In genomic region chr1:54327386-54328116, GRCh38 we compare ENCODE assay signal across 9 cellular contexts.
DNase-seq lines count a peak whose midpoint lies in the region; TF ChIP-seq lines count a peak whose summit lies in the region.
"Had no signal": no experiment of that assay in that cellular context is flagged by ENCODE, and none has a peak within 500 bp of the region (broad histone marks: within the 10 kb centered on the region; RNA-seq: fewer than 3 reads in every experiment).

No MANE protein-coding gene starts in this region.

- peaks cover 3% of the 10 kb centered on the region for H3K36me3 Mint-ChIP-seq in activated CD4-positive, alpha-beta T cell treated with anti-CD3 and anti-CD28 coated beads, Interleukin-2, amount 10 ng/mL, durations not matched to agents 24 days and 14 days (ENCODE audit: low read depth)

- no peaks in the 10 kb centered on the region for H3K27me3 ChIP-seq in WERI-Rb-1 (ENCODE audit: insufficient read depth, low read depth, severe bottlenecking)

- H3K27me3 Mint-ChIP-seq in activated CD4-positive, alpha-beta T cell treated with anti-CD3 and anti-CD28 coated beads, Interleukin-2, amount 10 ng/mL, durations not matched to agents 24 days and 14 days = no peaks in the 10 kb centered on the region

- peaks cover 34% of the 10 kb centered on the region for H3K36me3 ChIP-seq in WERI-Rb-1

- intact Hi-C loops in activated CD4-positive, alpha-beta T cell treated with anti-CD3 and anti-CD28 coated beads, Interleukin-2, amount 10 ng/mL, durations not matched to agents 24 days and 14 days (cut with micrococcal nuclease) = no loop called here

- no peak for DNase-seq in activated CD4-positive, alpha-beta T cell treated with anti-CD3 and anti-CD28 coated beads, Interleukin-2, amount 10 ng/mL, durations not matched to agents 24 days and 14 days
- DNase-seq in activated CD4-positive, alpha-beta T cell treated with anti-CD3 and anti-CD28 coated beads for 48 hours = no peak
- DNase-seq in WERI-Rb-1 (peak; percentile 93), iris pigment epithelial cell (ENCODE audit: low read depth) (peak; percentile 40), NCI-H1105 treated with DMSO at 0.1 percent for 48 hours (lab: John Stamatoyannopoulos, UW) (no peak), G401 (ENCODE audit: low spot score) (no peak)
- no peak for DNase-seq in activated effector memory CD4-positive, alpha-beta T cell treated with anti-CD3 and anti-CD28 coated beads, Interleukin-2, amount 50 U/mL, for 16 hours
- DNase-seq: stimulated activated CD4-positive, alpha-beta T cell treated with anti-CD3 and anti-CD28 coated beads, Interleukin-12 subunit alpha, Interleukin-12 subunit beta, amount 100 ng/mL, for 4 hours had no signal

- peak overlapping the region; percentile 31 for H3K4me3 ChIP-seq in WERI-Rb-1 (ENCODE audit: low read depth, low read length)

- in situ Hi-C loops in G401 (cut with HindIII; ENCODE audit: low sequenced_read_pairs) = no loop called here

- no peak for TF ChIP-seq CTCF in WERI-Rb-1 (IDR thresholded peaks at IDR 0.05; ENCODE audit: low read depth, low read length)

- H3K9me3 Mint-ChIP-seq in activated CD4-positive, alpha-beta T cell treated with anti-CD3 and anti-CD28 coated beads, Interleukin-2, amount 10 ng/mL, durations not matched to agents 24 days and 14 days = no peaks in the 10 kb centered on the region

- peak overlapping the region; percentile 37 for H3K27ac Mint-ChIP-seq in activated CD4-positive, alpha-beta T cell treated with anti-CD3 and anti-CD28 coated beads, Interleukin-2, amount 10 ng/mL, durations not matched to agents 24 days and 14 days

- H3K4me1 Mint-ChIP-seq in activated CD4-positive, alpha-beta T cell treated with anti-CD3 and anti-CD28 coated beads, Interleukin-2, amount 10 ng/mL, durations not matched to agents 24 days and 14 days = peaks cover 29% of the 10 kb centered on the region

- no peak overlapping the region for H3K4me3 Mint-ChIP-seq in activated CD4-positive, alpha-beta T cell treated with anti-CD3 and anti-CD28 coated beads, Interleukin-2, amount 10 ng/mL, durations not matched to agents 24 days and 14 days

- H3K9me3 ChIP-seq in WERI-Rb-1 (ENCODE audit: severe bottlenecking) = no peaks in the 10 kb centered on the region

- H3K27ac ChIP-seq in WERI-Rb-1 (peak overlapping the region; percentile 100), temporal lobe (ENCODE audit: low read depth, low read length) (peak overlapping the region; percentile 88)

Comparison
In these comparisons a context has a peak if more than half of its experiments do, and no peak if none do; other contexts are left out.
1. DNase-seq: peak in WERI-Rb-1 (single experiment) and iris pigment epithelial cell (single experiment); none in activated CD4-positive, alpha-beta T cell treated with anti-CD3 and anti-CD28 coated beads, Interleukin-2, amount 10 ng/mL, durations not matched to agents 24 days and 14 days (single experiment), activated CD4-positive, alpha-beta T cell treated with anti-CD3 and anti-CD28 coated beads for 48 hours (single experiment), activated effector memory CD4-positive, alpha-beta T cell treated with anti-CD3 and anti-CD28 coated beads, Interleukin-2, amount 50 U/mL, for 16 hours (single experiment), NCI-H1105 treated with DMSO at 0.1 percent for 48 hours (single experiment) and G401 (single experiment).